Comparison of ENCODE assay signal across 1 cellular context in genomic region chr6:63573899-63574553, GRCh38.
TF ChIP-seq lines count a peak whose summit lies in the region.

No MANE protein-coding gene starts in this region.

TF ChIP-seq in endothelial cell of umbilical vein, 7 proteins besides CTCF, POLR2A, EP300 and RAD21:
- TF ChIP-seq EZH2 (IDR thresholded peaks at IDR 0.05; ENCODE audit: borderline replicate concordance, low read depth, low read length, severe bottlenecking) (no peak), MYC (IDR thresholded peaks at IDR 0.05; ENCODE audit: low read depth, low read length) (no peak), JUN (IDR thresholded peaks at IDR 0.05; ENCODE audit: borderline replicate concordance, insufficient read depth, insufficient read length, low read depth) (no peak), POLR2AphosphoS5 (IDR thresholded peaks at IDR 0.05; ENCODE audit: insufficient read depth, low read depth, low read length) (no peak)
